In genomic region chr6:166950443-166950821, GRCh38 we compare ENCODE assay signal across 8 cellular contexts. TPM values are rescaled to one million over a fixed set of nuclear protein-coding genes. Genes with fewer than 3 reads are reported as not detected.
A peak's percentile ranks its signal among the peaks of the same experiment; 100 is the strongest.
DNase-seq lines count a peak whose midpoint lies in the region; ATAC-seq and TF ChIP-seq lines count a peak whose summit lies in the region.

No MANE protein-coding gene starts in this region.

- peaks cover 16% of the 10 kb centered on the region for H3K27me3 ChIP-seq in OCI-LY3 (ENCODE audit: low read depth, low read length)
- no peaks in the 10 kb centered on the region for H3K27me3 ChIP-seq in left lung
- H3K27me3 ChIP-seq in GM23248 (replicated peaks; ENCODE audit: insufficient read depth) = no peaks in the 10 kb centered on the region

- H3K9me3 ChIP-seq in OCI-LY3 (ENCODE audit: insufficient read depth, low read length) (no peaks in the 10 kb centered on the region), left lung (no peaks in the 10 kb centered on the region), GM23248 (ENCODE audit: low read depth) (no peaks in the 10 kb centered on the region)

- H3K27ac Mint-ChIP-seq in glutamatergic neuron (ENCODE audit: unreplicated experiment) = no peak overlapping the region

- H3K9me2 ChIP-seq in GM23248 (ENCODE audit: insufficient read depth) = no peaks in the 10 kb centered on the region

- peaks cover 5% of the 10 kb centered on the region for H3K9me3 Mint-ChIP-seq in glutamatergic neuron (ENCODE audit: unreplicated experiment)

- H4K20me1 ChIP-seq in OCI-LY3 (ENCODE audit: insufficient read depth, low read length) (peaks cover 34% of the 10 kb centered on the region), GM23248 (ENCODE audit: insufficient read depth) (no peaks in the 10 kb centered on the region)

- peaks cover 18% of the 10 kb centered on the region for H3K36me3 ChIP-seq in OCI-LY3 (replicated peaks; ENCODE audit: low read depth, low read length)
- H3K36me3 ChIP-seq in left lung = peaks cover 0 to 24% of the 10 kb centered on the region in 2 donors
- H3K36me3 ChIP-seq in GM23248 (ENCODE audit: low read depth) = no peaks in the 10 kb centered on the region

- DNase-seq in left lung = no peak
- DNase-seq in GM23248 = no peak
- no peak for DNase-seq in GM19240 (ENCODE audit: insufficient read length, low spot score)
- no peak for DNase-seq in activated CD8-positive, alpha-beta memory T cell treated with anti-CD3 and anti-CD28 coated beads for 24 hours
- DNase-seq in glutamatergic neuron = no peak

- peaks cover 9% of the 10 kb centered on the region for H3K36me3 Mint-ChIP-seq in glutamatergic neuron (ENCODE audit: unreplicated experiment)

- WGBS in GM23248 (ENCODE audit: low coverage in 1 of 2, low lambda C conversion rate in 2 of 2, missing lambda C conversion rate in 2 of 2), 2 experiments = 86 to 90% methylated on average over 10 of the region's 10 CpGs

- H3K27ac ChIP-seq in OCI-LY3 (ENCODE audit: low read length) (peak overlapping the region; percentile 89), left lung (peak overlapping the region; percentile 19 to 82), GM23248 (no peak overlapping the region)

- H3K4me1 Mint-ChIP-seq in glutamatergic neuron (ENCODE audit: low read depth, unreplicated experiment) = peaks cover 12% of the 10 kb centered on the region

- peaks cover 48% of the 10 kb centered on the region for H3K4me1 ChIP-seq in OCI-LY3 (ENCODE audit: low read length)
- H3K4me1 ChIP-seq in left lung = peaks cover under 1 to 62% of the 10 kb centered on the region in 2 donors
- no peaks in the 10 kb centered on the region for H3K4me1 ChIP-seq in GM23248 (ENCODE audit: insufficient read depth)

- H2AFZ ChIP-seq in OCI-LY3 (ENCODE audit: low read depth, low read length) (no peak overlapping the region), GM23248 (no peak overlapping the region)

- H3F3A ChIP-seq in GM23248 (ENCODE audit: insufficient read depth) = no peaks in the 10 kb centered on the region

- peak overlapping the region; percentile 98 for H3K4me2 ChIP-seq in OCI-LY3 (ENCODE audit: low read length)
- no peak overlapping the region for H3K4me2 ChIP-seq in GM23248 (ENCODE audit: unreplicated experiment)

- H3K4me3 ChIP-seq in OCI-LY3 (ENCODE audit: low read length) (peak overlapping the region; percentile 70), left lung (no peak overlapping the region), GM23248 (no peak overlapping the region)

- intact Hi-C loops in left lung (cut with DNase I) = no loop called here

- ATAC-seq in GM18867 (IDR thresholded peaks at IDR 0.05; ENCODE audit: unreplicated experiment) (peak; percentile 57), HG02588 (IDR thresholded peaks at IDR 0.05; ENCODE audit: unreplicated experiment) (peak; percentile 35), left lung (peak; percentile 44)

- H3K27me3 Mint-ChIP-seq in glutamatergic neuron (ENCODE audit: unreplicated experiment) = peaks cover 9% of the 10 kb centered on the region

- no peak overlapping the region for H3K4me3 Mint-ChIP-seq in glutamatergic neuron (ENCODE audit: unreplicated experiment)

- no peak for TF ChIP-seq CTCF in OCI-LY3 (IDR thresholded peaks at IDR 0.05; ENCODE audit: low read depth, low read length)
- no peak for TF ChIP-seq CTCF in left lung (IDR thresholded peaks at IDR 0.05)
- no peak for TF ChIP-seq CTCF in glutamatergic neuron (IDR thresholded peaks at IDR 0.05; ENCODE audit: partially characterized antibody, unreplicated experiment)

- H3K79me2 ChIP-seq in OCI-LY3 (ENCODE audit: low read length) (no peaks in the 10 kb centered on the region), GM23248 (ENCODE audit: insufficient read depth) (no peaks in the 10 kb centered on the region)

- in situ Hi-C loops in GM23248 (cut with MboI) = no loop called here

- peak overlapping the region; percentile 51; the same call in 1 of the 2 replicates for H3K9ac ChIP-seq in OCI-LY3 (ENCODE audit: low read length)
- H3K9ac ChIP-seq in GM23248 = no peak overlapping the region

RNA-seq across cellular contexts. Expression of gene RNASET2, which starts 5.9 kb away (rescaled TPM):
- total RNA-seq in left lung = 10 to 100 TPM; 51.0 to 68.5 TPM
- total RNA-seq in GM23248 (2014; rRNA removed; shearing (Covaris generic)) = 23.5 and 34.4 TPM in 2 replicates
- 26.8 and 28.9 TPM in 2 replicates for polyA plus RNA-seq in GM23248 (2016; fragmentation: Nextera tagmentation; extraction: Ambion mirVana)
- total RNA-seq in glutamatergic neuron (ENCODE audit: unreplicated experiment) = 2.2 TPM

RNA-seq across cellular contexts. Expression of gene CEP43, which starts 48.8 kb away (rescaled TPM):
- 10 to 100 TPM; 15.3 to 15.8 TPM for total RNA-seq in left lung
- 16.4 and 26.1 TPM in 2 replicates for total RNA-seq in GM23248 (2014; rRNA removed; shearing (Covaris generic))
- 20.5 and 25.2 TPM in 2 replicates for polyA plus RNA-seq in GM23248 (2016; fragmentation: Nextera tagmentation; extraction: Ambion mirVana)
- total RNA-seq in glutamatergic neuron (ENCODE audit: unreplicated experiment) = 12.1 TPM
